ENCODE assay signal across 15 cellular contexts in the genomic region with DNA sequence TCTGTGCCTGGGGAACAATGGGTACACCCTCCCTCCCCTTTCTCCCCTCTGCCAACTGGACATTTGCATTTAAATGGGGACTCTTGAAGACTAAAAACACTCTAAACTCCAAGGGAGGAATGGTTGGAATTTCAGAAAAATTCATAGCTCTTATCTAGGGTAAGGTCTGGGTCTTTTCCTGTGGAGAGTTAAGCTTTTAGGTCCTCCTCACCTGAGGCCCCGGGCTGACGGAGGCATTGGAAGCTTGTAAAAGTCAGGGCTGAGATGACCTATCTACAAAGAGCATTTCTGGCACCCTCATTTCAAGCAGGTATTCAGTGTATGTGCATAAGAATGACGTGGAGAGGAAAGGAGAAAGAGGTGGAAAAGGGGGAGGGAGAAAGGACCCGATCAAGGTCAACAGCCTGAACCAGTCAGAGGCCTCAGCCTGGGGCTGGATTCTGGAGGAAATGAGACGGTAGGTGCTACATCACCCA.
A peak's percentile ranks its signal among the peaks of the same experiment; 100 is the strongest.
DNase-seq lines count a peak whose midpoint lies in the region; ATAC-seq and TF ChIP-seq lines count a peak whose summit lies in the region.
"Had no signal": no experiment of that assay in that cellular context is flagged by ENCODE, and none has a peak within 500 bp of the region (broad histone marks: within the 10 kb centered on the region; RNA-seq: fewer than 3 reads in every experiment).

No MANE protein-coding gene starts in this region.

- H3K27me3 ChIP-seq in Caco-2 (replicated peaks; ENCODE audit: control insufficient read depth, insufficient read depth, low read length) (no peaks in the 10 kb centered on the region), HUES64 (ENCODE audit: insufficient read depth, low read length) (no peaks in the 10 kb centered on the region), left lung (peaks cover 0 to 27% of the 10 kb centered on the region in 2 donors)
- H3K27me3 ChIP-seq: SJCRH30, uterus had no signal

- BruUV-seq in Caco-2 (replicated peaks; lab: Mats Ljungman, UMichigan), result no TSS peak

- H3K27ac Mint-ChIP-seq in Caco-2 (ENCODE audit: unreplicated experiment), result peak overlapping the region; percentile 85
- no peak overlapping the region for H3K27ac Mint-ChIP-seq in activated CD8-positive, alpha-beta memory T cell treated with anti-CD3 and anti-CD28 coated beads, Interleukin-2, amount 10 ng/mL, durations not matched to agents 7 days and 5 days
- H3K27ac Mint-ChIP-seq: activated naive CD8-positive, alpha-beta T cell treated with anti-CD3 and anti-CD28 coated beads, Interleukin-2, amount 50 U/mL, for 24 hours had no signal

- H3K36me3 Mint-ChIP-seq in Caco-2 (ENCODE audit: insufficient read depth, unreplicated experiment), result peaks cover 39% of the 10 kb centered on the region
- no peaks in the 10 kb centered on the region for H3K36me3 Mint-ChIP-seq in activated CD8-positive, alpha-beta memory T cell treated with anti-CD3 and anti-CD28 coated beads, Interleukin-2, amount 10 ng/mL, durations not matched to agents 7 days and 5 days

- H3K4me3 ChIP-seq in Caco-2 (ENCODE audit: low read depth, low read length) (no peak overlapping the region), HUES64 (ENCODE audit: low read length) (peak overlapping the region; percentile 12), left lung (no peak overlapping the region)
- H3K4me3 ChIP-seq: gastrocnemius medialis, SJCRH30, uterus had no signal

- H3K36me3 ChIP-seq in Caco-2 (ENCODE audit: control insufficient read depth, insufficient read depth, low read length), result 0 out of 2 replicates have a peak, but pooled peaks cover 1% of the 10 kb centered on the region
- H3K36me3 ChIP-seq in HUES64 (ENCODE audit: insufficient read depth, low read length), result no peaks in the 10 kb centered on the region
- H3K36me3 ChIP-seq in left lung, result no peaks in the 10 kb centered on the region
- H3K36me3 ChIP-seq: gastrocnemius medialis, SJCRH30, uterus had no signal

- H3K27me3 Mint-ChIP-seq in Caco-2 (ENCODE audit: insufficient read depth, unreplicated experiment), result no peaks in the 10 kb centered on the region
- no peaks in the 10 kb centered on the region for H3K27me3 Mint-ChIP-seq in activated CD8-positive, alpha-beta memory T cell treated with anti-CD3 and anti-CD28 coated beads, Interleukin-2, amount 10 ng/mL, durations not matched to agents 7 days and 5 days
- H3K27me3 Mint-ChIP-seq: activated naive CD8-positive, alpha-beta T cell treated with anti-CD3 and anti-CD28 coated beads, Interleukin-2, amount 50 U/mL, for 24 hours had no signal

- no peaks in the 10 kb centered on the region for H3K9me3 Mint-ChIP-seq in Caco-2 (ENCODE audit: unreplicated experiment)
- H3K9me3 Mint-ChIP-seq in activated CD8-positive, alpha-beta memory T cell treated with anti-CD3 and anti-CD28 coated beads, Interleukin-2, amount 10 ng/mL, durations not matched to agents 7 days and 5 days (ENCODE audit: low read depth), result no peaks in the 10 kb centered on the region
- H3K9me3 Mint-ChIP-seq: activated naive CD8-positive, alpha-beta T cell treated with anti-CD3 and anti-CD28 coated beads, Interleukin-2, amount 50 U/mL, for 24 hours had no signal

- peak overlapping the region; percentile 70 for H3K9ac ChIP-seq in HUES64 (ENCODE audit: low read depth, low read length)
- H3K9ac ChIP-seq: parathyroid adenoma had no signal

- no peak for TF ChIP-seq CTCF in Caco-2 (IDR thresholded peaks at IDR 0.05; ENCODE audit: insufficient read depth in 1 of 2, low read depth in 1 of 2, low read length in 1 of 2, severe bottlenecking in 1 of 2, unreplicated experiment in 1 of 2)
- no peak for TF ChIP-seq CTCF in left lung (IDR thresholded peaks at IDR 0.05)
- TF ChIP-seq CTCF in GM10266 (IDR thresholded peaks at IDR 0.05; ENCODE audit: control insufficient read depth, insufficient read depth, low read depth, missing control alignments), result no peak

- H3K9me3 ChIP-seq in Caco-2, result no peaks in the 10 kb centered on the region
- H3K9me3 ChIP-seq in HUES64 (ENCODE audit: insufficient read depth, low read depth, low read length), result no peaks in the 10 kb centered on the region
- no peaks in the 10 kb centered on the region for H3K9me3 ChIP-seq in left lung
- H3K9me3 ChIP-seq: gastrocnemius medialis, SJCRH30, uterus had no signal

- WGBS in HUES64, result 8% methylated on average over 5 of the region's 5 CpGs

- ATAC-seq in left lung (peak; percentile 71), GM21576 (IDR thresholded peaks at IDR 0.05; ENCODE audit: unreplicated experiment) (no peak), GM18520 (IDR thresholded peaks at IDR 0.05; ENCODE audit: unreplicated experiment) (no peak)
- ATAC-seq in activated CD8-positive, alpha-beta memory T cell treated with anti-CD3 and anti-CD28 coated beads, Interleukin-2, amount 10 ng/mL, durations not matched to agents 7 days and 5 days, result no peak
- ATAC-seq: activated naive CD8-positive, alpha-beta T cell treated with anti-CD3 and anti-CD28 coated beads, Interleukin-2, amount 50 U/mL, for 24 hours; gastrocnemius medialis had no signal

- peaks cover 74% of the 10 kb centered on the region for H3K4me1 ChIP-seq in Caco-2
- peaks cover 40% of the 10 kb centered on the region for H3K4me1 ChIP-seq in HUES64 (ENCODE audit: insufficient read depth, low read length)
- no peaks in the 10 kb centered on the region for H3K4me1 ChIP-seq in left lung
- H3K4me1 ChIP-seq: gastrocnemius medialis, parathyroid adenoma, SJCRH30, uterus had no signal

- intact Hi-C loops in Caco-2 (cut with micrococcal nuclease; ENCODE audit: unreplicated experiment) (loop anchor here (2.0 kb wide), 1 partner anchor 19 kb away; no protein-coding TSS in a partner anchor), left lung (cut with DNase I) (no loop called here)

- DNase-seq in Caco-2 (peak; percentile 89 to 92), epithelial cell of prostate (ENCODE audit: low read depth, low spot score) (no peak), left lung (no peak), GM10266 (ENCODE audit: extremely low spot score) (no peak)
- DNase-seq in activated CD8-positive, alpha-beta memory T cell treated with anti-CD3 and anti-CD28 coated beads, Interleukin-2, amount 10 ng/mL, durations not matched to agents 7 days and 5 days, result no peak
- DNase-seq: activated naive CD8-positive, alpha-beta T cell treated with anti-CD3 and anti-CD28 coated beads, Interleukin-2, amount 50 U/mL, for 24 hours; activated T-cell treated with anti-CD3 and anti-CD28 coated beads, Interleukin-2, amount 50 U/mL, for 48 hours; gastrocnemius medialis; SJCRH30; stimulated activated naive CD4-positive, alpha-beta T cell; uterus had no signal

- CTCF ChIA-PET in Caco-2 (lab: Charles Lee), result interaction anchor here (0.9 to 1.6 kb wide), 6 partner anchors 19 to 60 kb away, joined by 3 to 9 read pairs (median 6); no protein-coding TSS in a partner anchor
- CTCF ChIA-PET in activated CD8-positive, alpha-beta memory T cell treated with anti-CD3 and anti-CD28 coated beads, Interleukin-2, amount 10 ng/mL, durations not matched to agents 7 days and 5 days (lab: Charles Lee), result interaction anchor here (0.6 kb wide), 1 partner anchor 23 kb away, joined by 3 read pairs; no protein-coding TSS in a partner anchor

- POLR2A ChIA-PET in Caco-2 (lab: Charles Lee), result interaction anchor here (0.6 to 1.3 kb wide), 7 partner anchors 9 to 280 kb away, joined by 3 to 4 read pairs (median 3); no protein-coding TSS in a partner anchor

- peak overlapping the region; percentile 95 for H3K27ac ChIP-seq in HUES64 (ENCODE audit: low read depth, low read length)
- peak overlapping the region; percentile 22 for H3K27ac ChIP-seq in epithelial cell of prostate
- no peak overlapping the region for H3K27ac ChIP-seq in left lung
- H3K27ac ChIP-seq: gastrocnemius medialis, parathyroid adenoma, SJCRH30, uterus had no signal

- peak overlapping the region; percentile 47 for H3K4me3 Mint-ChIP-seq in Caco-2 (ENCODE audit: unreplicated experiment)
- no peak overlapping the region for H3K4me3 Mint-ChIP-seq in activated CD8-positive, alpha-beta memory T cell treated with anti-CD3 and anti-CD28 coated beads, Interleukin-2, amount 10 ng/mL, durations not matched to agents 7 days and 5 days
- H3K4me3 Mint-ChIP-seq: activated naive CD8-positive, alpha-beta T cell treated with anti-CD3 and anti-CD28 coated beads, Interleukin-2, amount 50 U/mL, for 24 hours had no signal

- peaks cover 66% of the 10 kb centered on the region for H3K4me1 Mint-ChIP-seq in Caco-2 (ENCODE audit: low read depth, unreplicated experiment)
- H3K4me1 Mint-ChIP-seq in activated CD8-positive, alpha-beta memory T cell treated with anti-CD3 and anti-CD28 coated beads, Interleukin-2, amount 10 ng/mL, durations not matched to agents 7 days and 5 days, result no peaks in the 10 kb centered on the region
- H3K4me1 Mint-ChIP-seq: activated naive CD8-positive, alpha-beta T cell treated with anti-CD3 and anti-CD28 coated beads, Interleukin-2, amount 50 U/mL, for 24 hours had no signal

Comparison
In these comparisons a context has a peak if more than half of its experiments do, and no peak if none do; other contexts are left out.
1. DNase-seq: peak in Caco-2 (2 of 2); none in epithelial cell of prostate (single experiment), left lung (0 of 2), GM10266 (single experiment) and activated CD8-positive, alpha-beta memory T cell treated with anti-CD3 and anti-CD28 coated beads, Interleukin-2, amount 10 ng/mL, durations not matched to agents 7 days and 5 days (single experiment).
2. H3K27ac ChIP-seq: peak in HUES64 (single experiment) and epithelial cell of prostate (single experiment); none in left lung (0 of 2).